In the genomic region with DNA sequence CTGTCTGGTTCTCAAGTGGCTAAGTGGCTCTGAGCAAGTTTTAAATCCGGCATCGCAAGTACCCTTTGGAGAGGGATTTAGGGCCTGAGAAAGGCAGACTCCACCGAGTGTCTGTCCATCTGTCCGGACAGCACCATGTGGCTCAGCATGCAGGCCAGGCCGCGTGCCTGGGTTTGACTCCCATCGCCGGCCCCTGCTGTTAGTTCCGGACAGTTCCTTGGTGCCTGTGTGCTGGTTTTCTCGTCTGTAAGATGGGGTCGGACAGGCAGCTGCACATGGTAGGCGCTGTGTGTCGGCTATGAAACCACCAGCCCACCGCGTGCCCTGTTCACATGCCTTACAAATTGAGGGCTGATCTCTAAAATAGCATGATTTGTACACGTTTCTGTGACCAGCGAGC, we compare ENCODE assay signal across 24 cellular contexts.
"Had no signal": no experiment of that assay in that cellular context is flagged by ENCODE, and none has a peak within 500 bp of the region (broad histone marks: within the 10 kb centered on the region; RNA-seq: fewer than 3 reads in every experiment).

No MANE protein-coding gene starts in this region.

- H3K27me3 ChIP-seq: brain microvascular endothelial cell, SJSA1 had no signal

- H3K4me2 ChIP-seq: SK-N-SH had no signal

- H3K4me3 ChIP-seq: SJSA1 had no signal

- H3K9me3 ChIP-seq: SJSA1, SK-N-SH had no signal

- H3K27ac ChIP-seq: brain microvascular endothelial cell, SJSA1 had no signal

- FAIRE-seq: TTC549 had no signal

- DNase-seq: activated CD4-positive, alpha-beta T cell treated with anti-CD3 and anti-CD28 coated beads for 36 hours; activated CD4-positive, alpha-beta T cell treated with anti-CD3 and anti-CD28 coated beads, Interleukin-2, amount 10 ng/mL, durations not matched to agents 7 days and 5 days; activated CD4-positive, alpha-beta T cell treated with anti-CD3 and anti-CD28 coated beads, Interleukin-2, amount 50 U/mL, for 48 hours; activated CD8-positive, alpha-beta T cell treated with anti-CD3 and anti-CD28 coated beads, Interleukin-2, amount 10 ng/mL, durations not matched to agents 7 days and 5 days; activated gamma-delta T cell treated with Interleukin-2 at 50 U/mL for 16 hours; activated naive CD4-positive, alpha-beta T cell treated with anti-CD3 and anti-CD28 coated beads for 36 hours; activated T-cell treated with anti-CD3 and anti-CD28 coated beads, Interleukin-2, amount 50 U/mL, for 24 hours; anterior cingulate cortex; brain microvascular endothelial cell; central memory CD4-positive, alpha-beta T cell; Karpas-422; KBM-7; NCI-H1105; NCI-H1417 treated with DMSO at 0.1 percent for 48 hours; NCI-H187 treated with DMSO at 0.1 percent for 48 hours; NCI-H2081 treated with DMSO at 0.1 percent for 48 hours; NCI-H226; NCI-H446 treated with DMSO at 0.1 percent for 48 hours; NCI-H526 treated with DMSO at 0.1 percent for 48 hours; NCI-H774; SHP77 treated with DMSO at 0.1 percent for 48 hours; SK-N-SH had no signal

- H3K9ac ChIP-seq: SK-N-SH had no signal
